ENCODE assay signal across 19 cellular contexts in the genomic region with DNA sequence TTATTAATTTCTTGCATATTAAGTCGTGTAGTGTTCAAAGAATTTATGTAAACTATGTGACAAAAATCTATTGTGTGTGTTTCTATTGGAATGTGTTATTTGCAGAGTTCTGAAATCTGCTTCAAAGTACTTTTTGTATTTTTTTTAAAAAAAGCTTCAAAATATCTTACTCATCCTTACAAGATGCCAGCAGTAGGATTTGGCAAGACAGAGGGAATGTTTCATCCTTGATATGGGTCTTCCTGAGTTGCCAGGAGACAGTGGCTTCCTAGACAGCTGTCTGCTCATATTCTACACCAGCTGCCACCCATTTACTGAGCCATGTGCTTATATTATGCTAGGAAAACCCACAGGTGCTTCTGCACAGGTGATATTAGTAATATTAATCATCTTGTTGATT. TPM values are rescaled to one million over a fixed set of nuclear protein-coding genes. Genes with fewer than 3 reads are reported as not detected.
A peak's percentile ranks its signal among the peaks of the same experiment; 100 is the strongest.
DNase-seq lines count a peak whose midpoint lies in the region; ATAC-seq, FAIRE-seq and TF ChIP-seq lines count a peak whose summit lies in the region.
"Had no signal": no experiment of that assay in that cellular context is flagged by ENCODE, and none has a peak within 500 bp of the region (broad histone marks: within the 10 kb centered on the region; RNA-seq: fewer than 3 reads in every experiment).

No MANE protein-coding gene starts in this region.

- H3K27me3 ChIP-seq in bronchial epithelial cell (ENCODE audit: control insufficient read depth, insufficient read depth, low read length) = no peaks in the 10 kb centered on the region
- H3K27me3 ChIP-seq in spleen (replicated peaks in 1 of 7) = no peaks in the 10 kb centered on the region

- no peak for TF ChIP-seq POLR2A in GM12892 (IDR thresholded peaks at IDR 0.05; ENCODE audit: low read depth, low read length)
- TF ChIP-seq POLR2A in spleen (IDR thresholded peaks at IDR 0.05) = no peak

- no peak for TF ChIP-seq CTCF in bronchial epithelial cell (IDR thresholded peaks at IDR 0.05; ENCODE audit: insufficient read depth, low read length, severe bottlenecking)
- TF ChIP-seq CTCF in spleen (IDR thresholded peaks at IDR 0.05 in 8 of 11, conservative IDR thresholded peaks at IDR 0.05 in 3 of 11) = no peak

- H3K9me3 ChIP-seq in spleen = no peaks in the 10 kb centered on the region
- H3K9me3 ChIP-seq: thoracic aorta had no signal

- intact Hi-C loops in spleen (cut with DNase I; ENCODE audit: low total_unique reads) = no loop called here

- H3K4me1 ChIP-seq in spleen = no peaks in the 10 kb centered on the region

- 67 to 85% (median 71%) methylated on average over 1 of the region's 1 CpG for WGBS in spleen, 5 donors

- ATAC-seq in HG03039 (IDR thresholded peaks at IDR 0.05; ENCODE audit: unreplicated experiment) = no peak
- ATAC-seq: left colon, Right ventricle myocardium inferior, T-helper 17 cell had no signal

- peak; percentile 59 for DNase-seq in COLO829 (ENCODE audit: low spot score)
- peak; percentile 90 for DNase-seq in LHCN-M2 (ENCODE audit: low read depth)
- peak; percentile 19 for DNase-seq in bronchial epithelial cell (ENCODE audit: low read depth)
- peak; percentile 4 for DNase-seq in non-pigmented ciliary epithelial cell (ENCODE audit: low read depth)
- DNase-seq in GM12892 (ENCODE audit: insufficient read length) = no peak
- DNase-seq in spleen = no peak
- DNase-seq in activated CD8-positive, alpha-beta memory T cell treated with anti-CD3 and anti-CD28 coated beads, Interleukin-2, amount 50 U/mL, for 48 hours = no peak
- DNase-seq: activated CD4-positive, CD25-positive, alpha-beta regulatory T cell treated with anti-CD3 and anti-CD28 coated beads, Interleukin-2, amount 50 U/mL, for 72 hours; activated T-cell treated with anti-CD3 and anti-CD28 coated beads for 4 hours; GOT3; head of caudate nucleus; left colon; NCI-H187 treated with DMSO at 0.1 percent for 48 hours; NCI-H748 treated with DMSO at 0.1 percent for 48 hours; T-helper 17 cell had no signal

- H3K36me3 ChIP-seq in bronchial epithelial cell (ENCODE audit: control insufficient read depth, insufficient read depth, low read length) = no peaks in the 10 kb centered on the region
- no peaks in the 10 kb centered on the region for H3K36me3 ChIP-seq in spleen
- H3K36me3 ChIP-seq: thoracic aorta had no signal

- FAIRE-seq in bronchial epithelial cell (lab: Jason Lieb, UNC) (no peak), GM12892 (lab: Jason Lieb, UNC) (no peak)
- FAIRE-seq: endometrium had no signal

- H3K27ac ChIP-seq in spleen = no peak overlapping the region
- H3K27ac ChIP-seq: thoracic aorta had no signal

- H3K4me3 ChIP-seq in bronchial epithelial cell (ENCODE audit: low read depth, low read length) (no peak overlapping the region), spleen (no peak overlapping the region)
- H3K4me3 ChIP-seq: thoracic aorta had no signal

RNA-seq across cellular contexts. Expression of gene EFCAB5, which starts 36.4 kb away (rescaled TPM):
- total RNA-seq in LHCN-M2 (2014; rRNA removed) (0.06 TPM in 2 replicates), bronchial epithelial cell (0.26 TPM in 1 of 2 replicates, not detected in the other), spleen (1 to 10 TPM in 4 of 7 donors, under 1 TPM in 2, not detected in 1; 0.27 to 3.2 (median 1.1) TPM)
- polyA plus RNA-seq in LHCN-M2 (2012) = 0.29 TPM
- polyA plus RNA-seq in GM12892 (2012; ENCODE audit: missing spikeins) = 0.45 TPM
- under 1 TPM; 0.10 to 0.61 (median 0.47) TPM for polyA plus RNA-seq in spleen
- total RNA-seq: Right ventricle myocardium inferior had no signal

RNA-seq across cellular contexts. Expression of gene SSH2, which starts 47.8 kb away (rescaled TPM):
- total RNA-seq in LHCN-M2 (2014; rRNA removed) (10.8 and 16.5 TPM in 2 replicates), bronchial epithelial cell (3.7 and 4.1 TPM in 2 replicates), spleen (100 to 1,000 TPM in 6 of 7 donors, 10 to 100 TPM in 1; 84.6 to 182 (median 125) TPM)
- polyA plus RNA-seq in LHCN-M2 (2012) = 12.5 TPM
- polyA plus RNA-seq in GM12892 (2012; ENCODE audit: missing spikeins) = 26.7 TPM
- polyA plus RNA-seq in spleen = 10 to 100 TPM; 15.9 to 20.2 (median 19.3) TPM

Comparison
In these comparisons a context has a peak if more than half of its experiments do, and no peak if none do; other contexts are left out.
1. DNase-seq: peak in COLO829 (single experiment), LHCN-M2 (single experiment), bronchial epithelial cell (single experiment) and non-pigmented ciliary epithelial cell (single experiment); none in GM12892 (single experiment), spleen (single experiment) and activated CD8-positive, alpha-beta memory T cell treated with anti-CD3 and anti-CD28 coated beads, Interleukin-2, amount 50 U/mL, for 48 hours (single experiment).